In genomic region chr6:105898286-105898685, GRCh38 we compare ENCODE assay signal across 10 cellular contexts.
DNase-seq lines count a peak whose midpoint lies in the region; ATAC-seq and TF ChIP-seq lines count a peak whose summit lies in the region.
"Had no signal": no experiment of that assay in that cellular context is flagged by ENCODE, and none has a peak within 500 bp of the region (broad histone marks: within the 10 kb centered on the region; RNA-seq: fewer than 3 reads in every experiment).

No MANE protein-coding gene starts in this region.

- no peak overlapping the region for H3K4me3 ChIP-seq in fibroblast of mammary gland (ENCODE audit: control insufficient read depth, low read depth, low read length)
- no peak overlapping the region for H3K4me3 ChIP-seq in uterus
- H3K4me3 ChIP-seq: pancreas had no signal

- H3K27me3 ChIP-seq in uterus = no peaks in the 10 kb centered on the region
- H3K27me3 ChIP-seq: pancreas had no signal

- no peaks in the 10 kb centered on the region for H3K9me3 ChIP-seq in uterus
- H3K9me3 ChIP-seq: pancreas had no signal

- ATAC-seq in GM18511 (IDR thresholded peaks at IDR 0.05; ENCODE audit: unreplicated experiment) (peak; percentile 81), GM21576 (IDR thresholded peaks at IDR 0.05; ENCODE audit: unreplicated experiment) (peak; percentile 46), HG03442 (IDR thresholded peaks at IDR 0.05; ENCODE audit: unreplicated experiment) (peak; percentile 83), GM18873 (IDR thresholded peaks at IDR 0.05; ENCODE audit: low FRiP score, unreplicated experiment) (no peak)

- no peaks in the 10 kb centered on the region for H3K4me1 ChIP-seq in uterus

- intact Hi-C loops in uterus (cut with DNase I; ENCODE audit: low total_unique reads) = no loop called here

- DNase-seq in fibroblast of mammary gland (ENCODE audit: low read depth) (peak; percentile 97), uterus (no peak), NCI-H187 treated with DMSO at 0.1 percent for 48 hours (lab: John Stamatoyannopoulos, UW) (no peak), D341Med (ENCODE audit: low spot score) (no peak)
- DNase-seq: NCI-H2171 treated with DMSO at 0.1 percent for 48 hours, pancreas had no signal

- TF ChIP-seq CTCF in fibroblast of mammary gland (conservative IDR thresholded peaks at IDR 0.05; ENCODE audit: control insufficient read depth, insufficient read depth, low read depth, low read length) = no peak
- no peak for TF ChIP-seq CTCF in uterus (IDR thresholded peaks at IDR 0.05)

- H3K27ac ChIP-seq in uterus = no peak overlapping the region
- H3K27ac ChIP-seq: pancreas had no signal

- H3K36me3 ChIP-seq in uterus = no peaks in the 10 kb centered on the region
- H3K36me3 ChIP-seq: pancreas had no signal

- TF ChIP-seq POLR2A in uterus (IDR thresholded peaks at IDR 0.05) = no peak
